In the genomic region with DNA sequence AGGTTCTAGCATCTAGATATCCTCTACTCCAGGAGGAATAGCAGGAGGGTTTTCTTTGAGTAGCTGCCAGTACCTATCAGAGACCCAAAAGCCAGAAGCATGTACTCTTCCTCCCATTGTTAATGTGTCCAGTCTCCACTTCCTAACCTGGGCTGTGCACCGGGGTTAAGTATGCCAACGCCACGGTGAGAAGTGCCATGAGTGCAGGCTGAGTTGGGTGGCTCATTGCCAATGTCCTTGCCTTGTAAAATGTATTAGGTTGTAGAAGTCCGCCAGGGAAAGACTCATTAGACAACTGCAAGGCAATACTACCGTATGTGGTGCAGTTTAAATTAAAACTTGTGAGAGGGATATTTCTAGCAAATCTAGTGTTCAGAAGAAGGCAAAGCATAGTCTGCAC, we compare ENCODE assay signal across 20 cellular contexts. TPM values are rescaled to one million over a fixed set of nuclear protein-coding genes. Genes with fewer than 3 reads are reported as not detected.
"Had no signal": no experiment of that assay in that cellular context is flagged by ENCODE, and none has a peak within 500 bp of the region (broad histone marks: within the 10 kb centered on the region; RNA-seq: fewer than 3 reads in every experiment).

No MANE protein-coding gene starts in this region.

- H3K27me3 ChIP-seq: cardiac muscle cell, pancreas, spleen, testis, transverse colon had no signal

- H3K4me3 ChIP-seq: cardiac muscle cell, coronary artery, pancreas, spleen, testis, transverse colon had no signal

- H3K9me3 ChIP-seq: pancreas, spleen, testis, transverse colon had no signal

- DNase-seq: effector CD8-positive, alpha-beta T cell; islet precursor cell; midbrain; naive B cell; occipital lobe; pancreas; spleen; stimulated activated CD4-positive, alpha-beta T cell treated with anti-CD3 and anti-CD28 coated beads, Interleukin-15, amount 100 ng/mL, for 24 hours; stimulated activated CD4-positive, alpha-beta T cell treated with anti-CD3 and anti-CD28 coated beads, Interleukin-1b, Interleukin-23, amount 100 ng/mL, for 48 hours; stimulated activated CD4-positive, alpha-beta T cell treated with anti-CD3 and anti-CD28 coated beads, Interleukin-4, amount 100 ng/mL, for 4 hours; stimulated activated naive B cell treated with anti-CD40 and anti-IgM and Interleukin-4, amounts not matched to agents 10 μg/mL and 1 μg/mL and 100 μg/mL, for 72 hours; stimulated activated naive CD8-positive, alpha-beta T cell treated with anti-CD3 and anti-CD28 coated beads, Interleukin-15, amount 100 ng/mL, for 72 hours; testis; transverse colon had no signal

- ATAC-seq: esophagus mucosa; pancreas; sciatic nerve; stimulated activated naive B cell treated with anti-CD40 and anti-IgM and Interleukin-4, amounts not matched to agents 10 μg/mL and 1 μg/mL and 100 μg/mL, for 72 hours; stimulated activated naive CD8-positive, alpha-beta T cell treated with anti-CD3 and anti-CD28 coated beads, Interleukin-15, amount 100 ng/mL, for 72 hours had no signal

- H3K36me3 ChIP-seq: cardiac muscle cell, transverse colon had no signal

- H3K27ac ChIP-seq: cardiac muscle cell, coronary artery, pancreas, spleen, testis, transverse colon had no signal

- H3K4me1 ChIP-seq: pancreas, spleen, testis, transverse colon had no signal

RNA-seq across cellular contexts. Expression of gene PRR15, which starts 55.0 kb away (rescaled TPM):
- total RNA-seq: fibroblast of lung, occipital lobe, sciatic nerve, skeletal muscle tissue, spleen had no signal
- polyA plus RNA-seq: fibroblast of lung had no signal
